ENCODE assay signal across 1 cellular context in the genomic region with DNA sequence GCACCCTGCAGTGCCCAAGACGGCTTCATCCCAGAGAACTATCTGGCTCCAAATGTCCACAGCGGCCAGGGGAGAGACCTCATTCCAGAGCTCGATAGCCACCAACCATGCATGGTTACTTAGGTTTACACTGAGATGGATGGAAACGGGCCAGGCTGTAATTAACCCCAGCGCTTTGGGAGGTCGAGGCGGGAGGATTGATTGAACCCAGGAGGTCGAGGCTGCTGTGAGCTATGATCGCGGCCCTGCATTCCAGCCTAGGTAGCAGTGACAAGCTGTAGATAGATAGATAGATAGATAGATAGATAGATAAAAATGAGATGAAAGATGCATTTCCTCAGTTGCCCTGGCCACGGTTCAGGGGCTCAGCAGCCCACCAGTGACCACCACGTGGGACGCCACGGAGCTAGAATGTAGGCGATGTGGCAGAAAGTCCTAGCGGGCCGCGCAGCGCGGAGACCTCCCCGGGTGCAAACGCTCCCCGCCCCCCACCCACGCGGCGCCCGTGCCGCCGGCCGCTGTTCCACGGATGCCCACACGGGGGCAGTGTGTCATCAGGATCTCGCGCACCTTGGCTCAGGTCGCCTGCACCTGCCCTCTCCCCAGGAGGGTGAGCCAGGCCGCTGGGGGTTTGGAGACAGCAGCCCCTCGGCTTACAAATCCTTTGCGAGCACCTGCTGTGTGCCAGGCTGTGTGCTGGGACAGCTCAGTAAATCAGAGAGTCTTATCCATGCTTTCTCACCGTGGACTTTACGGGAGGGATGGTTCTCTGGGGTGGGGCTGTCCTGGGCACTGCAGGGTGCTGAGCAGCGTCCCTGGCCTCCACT.
TF ChIP-seq lines count a peak whose summit lies in the region.

No MANE protein-coding gene starts in this region.

TF ChIP-seq in HepG2, 621 proteins besides CTCF, POLR2A, EP300 and RAD21 (continued from another document and continues in another):
- TF ChIP-seq ZNF678 (CRISPR knock-in tag; IDR thresholded peaks at IDR 0.05), result no peak
- TF ChIP-seq TEAD3 (CRISPR knock-in tag; optimal IDR thresholded peaks at IDR 0.05; ENCODE audit: borderline replicate concordance), result peak; percentile 30
- TF ChIP-seq REPIN1 (CRISPR knock-in tag; IDR thresholded peaks at IDR 0.05; ENCODE audit: borderline replicate concordance, low read depth), result no peak
- TF ChIP-seq, protein P1, sequence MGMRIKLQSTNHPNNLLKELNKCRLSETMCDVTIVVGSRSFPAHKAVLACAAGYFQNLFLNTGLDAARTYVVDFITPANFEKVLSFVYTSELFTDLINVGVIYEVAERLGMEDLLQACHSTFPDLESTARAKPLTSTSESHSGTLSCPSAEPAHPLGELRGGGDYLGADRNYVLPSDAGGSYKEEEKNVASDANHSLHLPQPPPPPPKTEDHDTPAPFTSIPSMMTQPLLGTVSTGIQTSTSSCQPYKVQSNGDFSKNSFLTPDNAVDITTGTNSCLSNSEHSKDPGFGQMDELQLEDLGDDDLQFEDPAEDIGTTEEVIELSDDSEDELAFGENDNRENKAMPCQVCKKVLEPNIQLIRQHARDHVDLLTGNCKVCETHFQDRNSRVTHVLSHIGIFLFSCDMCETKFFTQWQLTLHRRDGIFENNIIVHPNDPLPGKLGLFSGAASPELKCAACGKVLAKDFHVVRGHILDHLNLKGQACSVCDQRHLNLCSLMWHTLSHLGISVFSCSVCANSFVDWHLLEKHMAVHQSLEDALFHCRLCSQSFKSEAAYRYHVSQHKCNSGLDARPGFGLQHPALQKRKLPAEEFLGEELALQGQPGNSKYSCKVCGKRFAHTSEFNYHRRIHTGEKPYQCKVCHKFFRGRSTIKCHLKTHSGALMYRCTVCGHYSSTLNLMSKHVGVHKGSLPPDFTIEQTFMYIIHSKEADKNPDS (CRISPR knock-in tag; IDR thresholded peaks at IDR 0.05), result no peak
- TF ChIP-seq SOX6 (IDR thresholded peaks at IDR 0.05), result no peak
- no peak; the same call in 1 of the 2 replicates for TF ChIP-seq SOX6 (CRISPR knock-in tag; IDR thresholded peaks at IDR 0.05)
- peak; percentile 39; the same call in 1 of the 2 replicates for TF ChIP-seq ZBTB33 (CRISPR knock-in tag; IDR thresholded peaks at IDR 0.05)
- TF ChIP-seq KMT2B (CRISPR knock-in tag; IDR thresholded peaks at IDR 0.05), result no peak
- peak; percentile 35; the same call in 1 of the 2 replicates for TF ChIP-seq MXD4 (CRISPR knock-in tag; IDR thresholded peaks at IDR 0.05)
- TF ChIP-seq, protein P2, sequence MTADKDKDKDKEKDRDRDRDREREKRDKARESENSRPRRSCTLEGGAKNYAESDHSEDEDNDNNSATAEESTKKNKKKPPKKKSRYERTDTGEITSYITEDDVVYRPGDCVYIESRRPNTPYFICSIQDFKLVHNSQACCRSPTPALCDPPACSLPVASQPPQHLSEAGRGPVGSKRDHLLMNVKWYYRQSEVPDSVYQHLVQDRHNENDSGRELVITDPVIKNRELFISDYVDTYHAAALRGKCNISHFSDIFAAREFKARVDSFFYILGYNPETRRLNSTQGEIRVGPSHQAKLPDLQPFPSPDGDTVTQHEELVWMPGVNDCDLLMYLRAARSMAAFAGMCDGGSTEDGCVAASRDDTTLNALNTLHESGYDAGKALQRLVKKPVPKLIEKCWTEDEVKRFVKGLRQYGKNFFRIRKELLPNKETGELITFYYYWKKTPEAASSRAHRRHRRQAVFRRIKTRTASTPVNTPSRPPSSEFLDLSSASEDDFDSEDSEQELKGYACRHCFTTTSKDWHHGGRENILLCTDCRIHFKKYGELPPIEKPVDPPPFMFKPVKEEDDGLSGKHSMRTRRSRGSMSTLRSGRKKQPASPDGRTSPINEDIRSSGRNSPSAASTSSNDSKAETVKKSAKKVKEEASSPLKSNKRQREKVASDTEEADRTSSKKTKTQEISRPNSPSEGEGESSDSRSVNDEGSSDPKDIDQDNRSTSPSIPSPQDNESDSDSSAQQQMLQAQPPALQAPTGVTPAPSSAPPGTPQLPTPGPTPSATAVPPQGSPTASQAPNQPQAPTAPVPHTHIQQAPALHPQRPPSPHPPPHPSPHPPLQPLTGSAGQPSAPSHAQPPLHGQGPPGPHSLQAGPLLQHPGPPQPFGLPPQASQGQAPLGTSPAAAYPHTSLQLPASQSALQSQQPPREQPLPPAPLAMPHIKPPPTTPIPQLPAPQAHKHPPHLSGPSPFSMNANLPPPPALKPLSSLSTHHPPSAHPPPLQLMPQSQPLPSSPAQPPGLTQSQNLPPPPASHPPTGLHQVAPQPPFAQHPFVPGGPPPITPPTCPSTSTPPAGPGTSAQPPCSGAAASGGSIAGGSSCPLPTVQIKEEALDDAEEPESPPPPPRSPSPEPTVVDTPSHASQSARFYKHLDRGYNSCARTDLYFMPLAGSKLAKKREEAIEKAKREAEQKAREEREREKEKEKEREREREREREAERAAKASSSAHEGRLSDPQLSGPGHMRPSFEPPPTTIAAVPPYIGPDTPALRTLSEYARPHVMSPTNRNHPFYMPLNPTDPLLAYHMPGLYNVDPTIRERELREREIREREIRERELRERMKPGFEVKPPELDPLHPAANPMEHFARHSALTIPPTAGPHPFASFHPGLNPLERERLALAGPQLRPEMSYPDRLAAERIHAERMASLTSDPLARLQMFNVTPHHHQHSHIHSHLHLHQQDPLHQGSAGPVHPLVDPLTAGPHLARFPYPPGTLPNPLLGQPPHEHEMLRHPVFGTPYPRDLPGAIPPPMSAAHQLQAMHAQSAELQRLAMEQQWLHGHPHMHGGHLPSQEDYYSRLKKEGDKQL (CRISPR knock-in tag; IDR thresholded peaks at IDR 0.05; ENCODE audit: low read depth), result no peak
- TF ChIP-seq PATZ1 (CRISPR knock-in tag; IDR thresholded peaks at IDR 0.05), result peak; percentile 72
- peak; percentile 74; the same call in 1 of the 2 replicates for TF ChIP-seq ZNF740 (CRISPR knock-in tag; IDR thresholded peaks at IDR 0.05)
- 0 out of 2 replicates have a peak, but pooled peaks have one; percentile 5 for TF ChIP-seq FOSL2 (CRISPR knock-in tag; IDR thresholded peaks at IDR 0.05)
- TF ChIP-seq NR2C2 (CRISPR knock-in tag; IDR thresholded peaks at IDR 0.05; ENCODE audit: borderline replicate concordance), result no peak
- no peak for TF ChIP-seq ZNF704 (CRISPR knock-in tag; IDR thresholded peaks at IDR 0.05; ENCODE audit: borderline replicate concordance)
- TF ChIP-seq RNF2 (conservative IDR thresholded peaks at IDR 0.05; ENCODE audit: low read depth), result no peak
- TF ChIP-seq, protein P3, sequence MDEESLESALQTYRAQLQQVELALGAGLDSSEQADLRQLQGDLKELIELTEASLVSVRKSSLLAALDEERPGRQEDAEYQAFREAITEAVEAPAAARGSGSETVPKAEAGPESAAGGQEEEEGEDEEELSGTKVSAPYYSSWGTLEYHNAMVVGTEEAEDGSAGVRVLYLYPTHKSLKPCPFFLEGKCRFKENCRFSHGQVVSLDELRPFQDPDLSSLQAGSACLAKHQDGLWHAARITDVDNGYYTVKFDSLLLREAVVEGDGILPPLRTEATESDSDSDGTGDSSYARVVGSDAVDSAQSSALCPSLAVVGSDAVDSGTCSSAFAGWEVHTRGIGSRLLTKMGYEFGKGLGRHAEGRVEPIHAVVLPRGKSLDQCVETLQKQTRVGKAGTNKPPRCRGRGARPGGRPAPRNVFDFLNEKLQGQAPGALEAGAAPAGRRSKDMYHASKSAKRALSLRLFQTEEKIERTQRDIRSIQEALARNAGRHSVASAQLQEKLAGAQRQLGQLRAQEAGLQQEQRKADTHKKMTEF (CRISPR knock-in tag; IDR thresholded peaks at IDR 0.05), result peak; percentile 30; the same call in 1 of the 2 replicates
- TF ChIP-seq, protein P4, sequence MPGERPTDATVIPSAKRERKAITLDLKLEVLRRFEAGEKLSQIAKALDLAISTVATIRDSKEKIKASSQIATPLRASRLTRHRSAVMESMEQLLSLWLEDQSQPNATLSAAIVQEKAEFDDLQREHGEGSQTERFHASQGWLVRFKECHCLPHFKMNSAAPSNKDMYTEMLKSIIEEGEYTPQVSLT (CRISPR knock-in tag; IDR thresholded peaks at IDR 0.05; ENCODE audit: borderline replicate concordance, low read depth), result no peak
- TF ChIP-seq ATF7-NPFF (CRISPR knock-in tag; IDR thresholded peaks at IDR 0.05; ENCODE audit: low read depth), result no peak
- TF ChIP-seq, protein P5, sequence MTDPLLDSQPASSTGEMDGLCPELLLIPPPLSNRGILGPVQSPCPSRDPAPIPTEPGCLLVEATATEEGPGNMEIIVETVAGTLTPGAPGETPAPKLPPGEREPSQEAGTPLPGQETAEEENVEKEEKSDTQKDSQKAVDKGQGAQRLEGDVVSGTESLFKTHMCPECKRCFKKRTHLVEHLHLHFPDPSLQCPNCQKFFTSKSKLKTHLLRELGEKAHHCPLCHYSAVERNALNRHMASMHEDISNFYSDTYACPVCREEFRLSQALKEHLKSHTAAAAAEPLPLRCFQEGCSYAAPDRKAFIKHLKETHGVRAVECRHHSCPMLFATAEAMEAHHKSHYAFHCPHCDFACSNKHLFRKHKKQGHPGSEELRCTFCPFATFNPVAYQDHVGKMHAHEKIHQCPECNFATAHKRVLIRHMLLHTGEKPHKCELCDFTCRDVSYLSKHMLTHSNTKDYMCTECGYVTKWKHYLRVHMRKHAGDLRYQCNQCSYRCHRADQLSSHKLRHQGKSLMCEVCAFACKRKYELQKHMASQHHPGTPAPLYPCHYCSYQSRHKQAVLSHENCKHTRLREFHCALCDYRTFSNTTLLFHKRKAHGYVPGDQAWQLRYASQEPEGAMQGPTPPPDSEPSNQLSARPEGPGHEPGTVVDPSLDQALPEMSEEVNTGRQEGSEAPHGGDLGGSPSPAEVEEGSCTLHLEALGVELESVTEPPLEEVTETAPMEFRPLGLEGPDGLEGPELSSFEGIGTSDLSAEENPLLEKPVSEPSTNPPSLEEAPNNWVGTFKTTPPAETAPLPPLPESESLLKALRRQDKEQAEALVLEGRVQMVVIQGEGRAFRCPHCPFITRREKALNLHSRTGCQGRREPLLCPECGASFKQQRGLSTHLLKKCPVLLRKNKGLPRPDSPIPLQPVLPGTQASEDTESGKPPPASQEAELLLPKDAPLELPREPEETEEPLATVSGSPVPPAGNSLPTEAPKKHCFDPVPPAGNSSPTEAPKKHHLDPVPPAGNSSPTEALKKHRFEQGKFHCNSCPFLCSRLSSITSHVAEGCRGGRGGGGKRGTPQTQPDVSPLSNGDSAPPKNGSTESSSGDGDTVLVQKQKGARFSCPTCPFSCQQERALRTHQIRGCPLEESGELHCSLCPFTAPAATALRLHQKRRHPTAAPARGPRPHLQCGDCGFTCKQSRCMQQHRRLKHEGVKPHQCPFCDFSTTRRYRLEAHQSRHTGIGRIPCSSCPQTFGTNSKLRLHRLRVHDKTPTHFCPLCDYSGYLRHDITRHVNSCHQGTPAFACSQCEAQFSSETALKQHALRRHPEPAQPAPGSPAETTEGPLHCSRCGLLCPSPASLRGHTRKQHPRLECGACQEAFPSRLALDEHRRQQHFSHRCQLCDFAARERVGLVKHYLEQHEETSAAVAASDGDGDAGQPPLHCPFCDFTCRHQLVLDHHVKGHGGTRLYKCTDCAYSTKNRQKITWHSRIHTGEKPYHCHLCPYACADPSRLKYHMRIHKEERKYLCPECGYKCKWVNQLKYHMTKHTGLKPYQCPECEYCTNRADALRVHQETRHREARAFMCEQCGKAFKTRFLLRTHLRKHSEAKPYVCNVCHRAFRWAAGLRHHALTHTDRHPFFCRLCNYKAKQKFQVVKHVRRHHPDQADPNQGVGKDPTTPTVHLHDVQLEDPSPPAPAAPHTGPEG (CRISPR knock-in tag; IDR thresholded peaks at IDR 0.05), result peak; percentile 81
- no peak for TF ChIP-seq TIGD3 (CRISPR knock-in tag; IDR thresholded peaks at IDR 0.05; ENCODE audit: borderline replicate concordance)
- no peak for TF ChIP-seq ZSCAN12 (CRISPR knock-in tag; IDR thresholded peaks at IDR 0.05)
- TF ChIP-seq CAMTA2 (CRISPR knock-in tag; IDR thresholded peaks at IDR 0.05; ENCODE audit: borderline replicate concordance), result 0 out of 2 replicates have a peak, but pooled peaks have one; percentile 31
